ENCODE assay signal across 8 cellular contexts in the genomic region with DNA sequence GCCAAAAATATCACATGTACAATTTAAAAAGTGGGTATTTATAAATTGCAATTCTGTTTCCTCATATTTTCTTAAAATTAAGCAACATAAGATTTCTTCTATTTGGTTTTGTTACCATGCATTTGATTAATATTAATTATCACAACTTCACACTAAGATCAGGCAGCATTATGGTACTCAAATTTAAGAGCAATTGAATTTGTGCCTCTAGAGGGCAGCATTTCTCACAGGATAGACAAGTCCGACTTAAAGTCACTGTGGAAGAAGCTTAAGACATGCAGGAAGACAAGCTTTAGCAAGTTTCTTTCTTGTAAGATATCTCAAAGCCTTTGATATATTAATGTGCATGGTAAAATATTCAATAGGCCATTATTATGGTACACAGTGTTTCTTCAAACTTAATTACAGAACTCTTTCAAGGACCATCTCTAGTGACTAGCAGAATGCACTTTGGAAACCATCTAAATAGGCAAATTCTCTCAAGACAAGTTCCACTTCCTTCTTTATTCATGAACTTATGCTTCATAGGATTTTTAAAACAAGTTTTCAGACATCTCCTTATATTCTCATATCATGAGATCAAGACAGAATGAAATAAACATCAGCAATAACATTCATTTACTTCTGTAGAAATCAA. TPM values are rescaled to one million over a fixed set of nuclear protein-coding genes. Genes with fewer than 3 reads are reported as not detected.
DNase-seq lines count a peak whose midpoint lies in the region; ATAC-seq, FAIRE-seq and TF ChIP-seq lines count a peak whose summit lies in the region.

No MANE protein-coding gene starts in this region.

- POLR2A ChIA-PET in activated B cell treated with CpG ODN at 0.5 μM for 24 hours (lab: Charles Lee): interaction anchor here (0.6 to 3.4 kb wide), 10 partner anchors 21 to 178 kb away, joined by 3 to 53 read pairs (median 4); partner anchors contain the start of gene FBXW7
- POLR2A ChIA-PET in endothelial cell of umbilical vein (lab: Charles Lee): interaction anchor here (0.6 to 1.8 kb wide), 2 partner anchors 15 to 35 kb away, joined by 4 to 5 read pairs; partner anchors contain the start of gene FBXW7

- no peaks in the 10 kb centered on the region for H3K27me3 Mint-ChIP-seq in activated B cell treated with CpG ODN at 0.5 μM for 24 hours

- H3K4me1 Mint-ChIP-seq in activated B cell treated with CpG ODN at 0.5 μM for 24 hours: peaks cover 29% of the 10 kb centered on the region

- no peaks in the 10 kb centered on the region for H3K9me3 Mint-ChIP-seq in activated B cell treated with CpG ODN at 0.5 μM for 24 hours

- H3K27ac Mint-ChIP-seq in activated B cell treated with CpG ODN at 0.5 μM for 24 hours: peak overlapping the region; percentile 83

- FAIRE-seq in endothelial cell of umbilical vein (lab: Jason Lieb, UNC) (peak; percentile 89), urothelium cell line (lab: Jason Lieb, UNC) (no peak)

- ATAC-seq in GM18511 (IDR thresholded peaks at IDR 0.05; ENCODE audit: unreplicated experiment) (peak; percentile 65), HG03064 (IDR thresholded peaks at IDR 0.05; ENCODE audit: low read depth, unreplicated experiment) (peak; percentile 52), activated B cell treated with CpG ODN at 0.5 μM for 24 hours (ENCODE audit: low read depth) (peak; percentile 79)

- peak; percentile 61 for DNase-seq in NCI-H2171 treated with DMSO at 0.1 percent for 48 hours (lab: John Stamatoyannopoulos, UW)
- DNase-seq in activated B cell treated with CpG ODN at 0.5 μM for 24 hours: no peak
- DNase-seq in endothelial cell of umbilical vein (ENCODE audit: low read depth, low spot score): peak; percentile 84
- peak; percentile 86 for DNase-seq in myocyte (ENCODE audit: low read depth)
- DNase-seq in urothelium cell line (ENCODE audit: low spot score): peak; percentile 30

- H3K27me3 ChIP-seq in BLaER1 treated with 17β-estradiol and CSF1 and Interleukin-3, amounts not matched to agents 10 nM and 100 nM: no peaks in the 10 kb centered on the region
- H3K27me3 ChIP-seq in endothelial cell of umbilical vein (ENCODE audit: control insufficient read depth in 2 of 2, insufficient read depth in 2 of 2, low read length in 2 of 2): no peaks in the 10 kb centered on the region

- H2AFZ ChIP-seq in endothelial cell of umbilical vein (ENCODE audit: low read depth, low read length): no peak overlapping the region

- TF ChIP-seq CTCF in activated B cell treated with CpG ODN at 0.5 μM for 24 hours (IDR thresholded peaks at IDR 0.05) (peak; percentile 84), endothelial cell of umbilical vein (IDR thresholded peaks at IDR 0.05; ENCODE audit: extremely low read depth in 1 of 2, insufficient read depth in 1 of 2, low read depth in 1 of 2, low read length in 2 of 2) (peak; percentile 54 to 57)

- H3K4me3 Mint-ChIP-seq in activated B cell treated with CpG ODN at 0.5 μM for 24 hours: peak overlapping the region; percentile 44

- H3K9me3 ChIP-seq in BLaER1 treated with 17β-estradiol and CSF1 and Interleukin-3, amounts not matched to agents 10 nM and 100 nM (replicated peaks in 1 of 11): peaks cover 0 to 12% (median 0%) of the 10 kb centered on the region in 11 experiments; a peak in 4 of 22 replicates
- H3K9me3 ChIP-seq in endothelial cell of umbilical vein (replicated peaks; ENCODE audit: control insufficient read depth, insufficient read depth, low read length): no peaks in the 10 kb centered on the region

- peaks cover under 1% of the 10 kb centered on the region for H3K36me3 Mint-ChIP-seq in activated B cell treated with CpG ODN at 0.5 μM for 24 hours (ENCODE audit: low read depth)

- H3K9ac ChIP-seq in BLaER1 treated with 17β-estradiol and CSF1 and Interleukin-3, amounts not matched to agents 10 nM and 100 nM: no peak overlapping the region
- no peak overlapping the region for H3K9ac ChIP-seq in endothelial cell of umbilical vein (replicated peaks; ENCODE audit: extremely low read depth, insufficient read depth, low read length)

- peaks cover 0 to 11% (median 5%) of the 10 kb centered on the region in 11 experiments; a peak in 5 of 22 replicates for H3K36me3 ChIP-seq in BLaER1 treated with 17β-estradiol and CSF1 and Interleukin-3, amounts not matched to agents 10 nM and 100 nM
- no peaks in the 10 kb centered on the region for H3K36me3 ChIP-seq in endothelial cell of umbilical vein (ENCODE audit: control insufficient read depth in 2 of 2, extremely low read depth in 1 of 2, insufficient read depth in 2 of 2, low read length in 2 of 2)

- CTCF ChIA-PET in activated B cell treated with CpG ODN at 0.5 μM for 24 hours (lab: Charles Lee) (interaction anchor here (0.6 to 8.4 kb wide), 38 partner anchors 8 to 627 kb away, joined by 3 to 143 read pairs (median 4); partner anchors contain the start of gene FBXW7), endothelial cell of umbilical vein (lab: Charles Lee) (interaction anchor here (0.5 to 4.9 kb wide), 83 partner anchors 9 to 1167 kb away, joined by 3 to 139 read pairs (median 6); partner anchors contain the start of genes ARFIP1, FBXW7, TIGD4 and TMEM154)

- H4K20me1 ChIP-seq in BLaER1 treated with 17β-estradiol and CSF1 and Interleukin-3, amounts not matched to agents 10 nM and 100 nM: peaks cover 0 to 98% (median 49%) of the 10 kb centered on the region in 11 experiments; a peak in 18 of 22 replicates
- H4K20me1 ChIP-seq in endothelial cell of umbilical vein (replicated peaks; ENCODE audit: control insufficient read depth, extremely low read depth, insufficient read depth, low read length): peaks cover 10% of the 10 kb centered on the region

- H3K4me2 ChIP-seq in BLaER1 treated with 17β-estradiol and CSF1 and Interleukin-3, amounts not matched to agents 10 nM and 100 nM: peak overlapping the region in 6 of 11 experiments; percentile 19 to 62 (median 30); a peak in 6 of 22 replicates
- no peak overlapping the region for H3K4me2 ChIP-seq in endothelial cell of umbilical vein (ENCODE audit: insufficient read depth, low read length)

- BruUV-seq in endothelial cell of umbilical vein (replicated peaks; lab: Mats Ljungman, UMichigan): no TSS peak

- H3K4me3 ChIP-seq in BLaER1 treated with 17β-estradiol and CSF1 and Interleukin-3, amounts not matched to agents 10 nM and 100 nM: no peak overlapping the region
- H3K4me3 ChIP-seq in endothelial cell of umbilical vein (replicated peaks in 1 of 3; ENCODE audit: insufficient read depth in 1 of 3, low read depth in 1 of 3, low read length in 3 of 3): no peak overlapping the region

- dilution Hi-C loops in endothelial cell of umbilical vein (cut with MboI; ENCODE audit: extremely low pct_ligation_motif_present, low sequenced_read_pairs): no loop called here

- TF ChIP-seq POLR2A in endothelial cell of umbilical vein (IDR thresholded peaks at IDR 0.05; ENCODE audit: low read depth, low read length): no peak

- peak overlapping the region in 1 of 11 experiments; percentile 6; a peak in 2 of 22 replicates for H3K27ac ChIP-seq in BLaER1 treated with 17β-estradiol and CSF1 and Interleukin-3, amounts not matched to agents 10 nM and 100 nM
- no peak overlapping the region for H3K27ac ChIP-seq in endothelial cell of umbilical vein (ENCODE audit: insufficient read depth, low read depth, low read length)

- peaks cover 65% of the 10 kb centered on the region for H3K79me2 ChIP-seq in endothelial cell of umbilical vein (ENCODE audit: control insufficient read depth, insufficient read depth, low read length)

- intact Hi-C loops in activated B cell treated with CpG ODN at 0.5 μM for 24 hours (cut with micrococcal nuclease) (loop anchor here (1.0 to 5.0 kb wide), 7 partner anchors 16 to 234 kb away; partner anchors contain the start of gene FBXW7), endothelial cell of umbilical vein (cut with micrococcal nuclease) (loop anchor here (1.0 to 5.0 kb wide), 4 partner anchors 36 to 234 kb away; partner anchors contain the start of gene FBXW7)

- no peaks in the 10 kb centered on the region for H3K9me1 ChIP-seq in endothelial cell of umbilical vein (replicated peaks; ENCODE audit: control insufficient read depth, extremely low read depth, insufficient read depth, low read length)

- peaks cover 0 to 42% (median 24%) of the 10 kb centered on the region in 10 experiments; a peak in 12 of 20 replicates for H3K4me1 ChIP-seq in BLaER1 treated with 17β-estradiol and CSF1 and Interleukin-3, amounts not matched to agents 10 nM and 100 nM
- H3K4me1 ChIP-seq in endothelial cell of umbilical vein (ENCODE audit: control insufficient read depth, extremely low read depth, insufficient read depth, low read length): peaks cover 6% of the 10 kb centered on the region

TF ChIP-seq in endothelial cell of umbilical vein, 7 proteins besides CTCF, POLR2A, EP300 and RAD21:
- TF ChIP-seq FOS (IDR thresholded peaks at IDR 0.05; ENCODE audit: borderline replicate concordance, insufficient read depth, low read length) (no peak), MYC (IDR thresholded peaks at IDR 0.05; ENCODE audit: low read depth, low read length) (no peak), JUN (IDR thresholded peaks at IDR 0.05; ENCODE audit: borderline replicate concordance, insufficient read depth, insufficient read length, low read depth) (no peak), POLR2AphosphoS5 (IDR thresholded peaks at IDR 0.05; ENCODE audit: insufficient read depth, low read depth, low read length) (no peak), GATA2 (IDR thresholded peaks at IDR 0.05; ENCODE audit: insufficient read depth, insufficient read length, low read depth, low read length) (no peak), EZH2 (IDR thresholded peaks at IDR 0.05; ENCODE audit: borderline replicate concordance, low read depth, low read length, severe bottlenecking) (no peak)
- TF ChIP-seq, protein P1, sequence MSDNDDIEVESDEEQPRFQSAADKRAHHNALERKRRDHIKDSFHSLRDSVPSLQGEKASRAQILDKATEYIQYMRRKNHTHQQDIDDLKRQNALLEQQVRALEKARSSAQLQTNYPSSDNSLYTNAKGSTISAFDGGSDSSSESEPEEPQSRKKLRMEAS (IDR thresholded peaks at IDR 0.05; ENCODE audit: insufficient read depth, insufficient read length): no peak

RNA-seq across cellular contexts. Expression of gene FBXW7, which starts 35.0 kb away (rescaled TPM):
- total RNA-seq in activated B cell treated with CpG ODN at 0.5 μM for 24 hours: 96.5 and 102 TPM in 2 replicates
- total RNA-seq in endothelial cell of umbilical vein: 27.9 and 28.1 TPM in 2 replicates
- 5.1 and 7.0 TPM in 2 replicates for polyA plus RNA-seq in endothelial cell of umbilical vein
- 7.0 and 7.7 TPM in 2 replicates for polyA plus RNA-seq in endothelial cell of umbilical vein (2011; cell fraction: cytosol; rRNA removed)
- 44.1 and 57.3 TPM in 2 replicates for polyA plus RNA-seq in endothelial cell of umbilical vein (2011; cell fraction: nucleus; rRNA removed)
- 12.7 and 15.2 TPM in 2 replicates for polyA plus RNA-seq in endothelial cell of umbilical vein (2012)
- polyA minus RNA-seq in endothelial cell of umbilical vein: 27.1 and 37.7 TPM in 2 replicates
- 9.4 TPM for polyA minus RNA-seq in endothelial cell of umbilical vein (2011; cell fraction: cytosol; rRNA and poly(A)+ RNA removed)
- 68.6 and 81.3 TPM in 2 replicates for polyA minus RNA-seq in endothelial cell of umbilical vein (2011; cell fraction: nucleus; rRNA and poly(A)+ RNA removed)
- 33.9 and 39.2 TPM in 2 replicates for total RNA-seq in myocyte
- polyA plus RNA-seq in myocyte (2012): 15.3 TPM
